ENCODE assay signal across 1 cellular context in the genomic region with DNA sequence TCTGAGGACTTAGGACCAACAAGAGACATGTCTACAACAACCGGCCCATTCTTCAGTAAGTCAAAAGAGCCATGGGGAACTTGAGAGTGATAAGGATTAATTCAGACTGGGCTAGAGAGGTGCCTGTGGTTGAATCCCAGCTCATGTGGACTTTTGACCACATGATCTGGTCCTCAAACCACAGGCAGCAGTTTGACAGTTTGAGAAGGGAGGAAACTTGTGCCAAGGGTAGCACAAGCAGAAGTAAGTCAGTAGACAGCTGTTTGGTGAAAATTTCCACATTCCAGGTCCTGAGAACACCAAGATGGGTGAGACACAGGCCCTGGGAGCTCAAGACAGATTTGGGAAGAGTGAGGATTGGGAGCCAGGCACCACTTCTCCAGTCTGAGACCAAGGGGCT.
TF ChIP-seq lines count a peak whose summit lies in the region.

No MANE protein-coding gene starts in this region.

TF ChIP-seq in HepG2, 621 proteins besides CTCF, POLR2A, EP300 and RAD21:
- TF ChIP-seq, protein P1, sequence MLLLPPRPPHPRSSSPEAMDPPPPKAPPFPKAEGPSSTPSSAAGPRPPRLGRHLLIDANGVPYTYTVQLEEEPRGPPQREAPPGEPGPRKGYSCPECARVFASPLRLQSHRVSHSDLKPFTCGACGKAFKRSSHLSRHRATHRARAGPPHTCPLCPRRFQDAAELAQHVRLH (CRISPR knock-in tag; IDR thresholded peaks at IDR 0.05; ENCODE audit: borderline replicate concordance, low read depth) = no peak
- TF ChIP-seq ZNF24 (IDR thresholded peaks at IDR 0.05) = no peak
- TF ChIP-seq, protein P2, sequence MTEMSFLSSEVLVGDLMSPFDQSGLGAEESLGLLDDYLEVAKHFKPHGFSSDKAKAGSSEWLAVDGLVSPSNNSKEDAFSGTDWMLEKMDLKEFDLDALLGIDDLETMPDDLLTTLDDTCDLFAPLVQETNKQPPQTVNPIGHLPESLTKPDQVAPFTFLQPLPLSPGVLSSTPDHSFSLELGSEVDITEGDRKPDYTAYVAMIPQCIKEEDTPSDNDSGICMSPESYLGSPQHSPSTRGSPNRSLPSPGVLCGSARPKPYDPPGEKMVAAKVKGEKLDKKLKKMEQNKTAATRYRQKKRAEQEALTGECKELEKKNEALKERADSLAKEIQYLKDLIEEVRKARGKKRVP (CRISPR knock-in tag; IDR thresholded peaks at IDR 0.05) = no peak
- TF ChIP-seq, protein P3, sequence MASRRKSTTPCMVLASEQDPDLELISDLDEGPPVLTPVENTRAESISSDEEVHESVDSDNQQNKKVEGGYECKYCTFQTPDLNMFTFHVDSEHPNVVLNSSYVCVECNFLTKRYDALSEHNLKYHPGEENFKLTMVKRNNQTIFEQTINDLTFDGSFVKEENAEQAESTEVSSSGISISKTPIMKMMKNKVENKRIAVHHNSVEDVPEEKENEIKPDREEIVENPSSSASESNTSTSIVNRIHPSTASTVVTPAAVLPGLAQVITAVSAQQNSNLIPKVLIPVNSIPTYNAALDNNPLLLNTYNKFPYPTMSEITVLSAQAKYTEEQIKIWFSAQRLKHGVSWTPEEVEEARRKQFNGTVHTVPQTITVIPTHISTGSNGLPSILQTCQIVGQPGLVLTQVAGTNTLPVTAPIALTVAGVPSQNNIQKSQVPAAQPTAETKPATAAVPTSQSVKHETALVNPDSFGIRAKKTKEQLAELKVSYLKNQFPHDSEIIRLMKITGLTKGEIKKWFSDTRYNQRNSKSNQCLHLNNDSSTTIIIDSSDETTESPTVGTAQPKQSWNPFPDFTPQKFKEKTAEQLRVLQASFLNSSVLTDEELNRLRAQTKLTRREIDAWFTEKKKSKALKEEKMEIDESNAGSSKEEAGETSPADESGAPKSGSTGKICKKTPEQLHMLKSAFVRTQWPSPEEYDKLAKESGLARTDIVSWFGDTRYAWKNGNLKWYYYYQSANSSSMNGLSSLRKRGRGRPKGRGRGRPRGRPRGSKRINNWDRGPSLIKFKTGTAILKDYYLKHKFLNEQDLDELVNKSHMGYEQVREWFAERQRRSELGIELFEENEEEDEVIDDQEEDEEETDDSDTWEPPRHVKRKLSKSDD (CRISPR knock-in tag; IDR thresholded peaks at IDR 0.05; ENCODE audit: low read depth) = no peak
- TF ChIP-seq ZNF501 (CRISPR knock-in tag; IDR thresholded peaks at IDR 0.05) = no peak
TF ChIP-seq in HepG2: peak in this region for 0.
